15 cellular contexts compared by ENCODE assay signal in the genomic region with DNA sequence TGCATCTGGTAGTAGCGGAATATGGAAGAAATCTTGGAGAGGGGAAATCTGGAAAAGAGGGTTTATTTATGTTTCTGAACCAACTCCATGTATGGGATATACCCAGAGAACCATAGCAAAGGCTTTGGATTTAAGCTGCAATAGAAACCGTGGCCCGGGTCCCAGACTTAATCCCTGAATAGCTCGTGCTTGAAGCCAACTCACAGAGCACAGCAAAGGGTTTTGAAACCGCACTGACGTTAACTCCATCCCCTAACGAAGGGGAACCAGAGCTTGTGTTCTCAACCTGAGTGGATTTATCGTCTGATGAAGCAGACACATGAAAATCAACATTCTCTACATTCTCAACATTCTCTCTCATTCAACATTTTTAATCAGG.
DNase-seq lines count a peak whose midpoint lies in the region; ATAC-seq and TF ChIP-seq lines count a peak whose summit lies in the region.
"Had no signal": no experiment of that assay in that cellular context is flagged by ENCODE, and none has a peak within 500 bp of the region (broad histone marks: within the 10 kb centered on the region; RNA-seq: fewer than 3 reads in every experiment).

No MANE protein-coding gene starts in this region.

- H3K9me3 ChIP-seq in fibroblast of lung (ENCODE audit: control insufficient read depth, insufficient read depth, low read depth, low read length): no peaks in the 10 kb centered on the region
- H3K9me3 ChIP-seq: mucosa of descending colon, psoas muscle had no signal

- DNase-seq in G401 (ENCODE audit: low spot score) (peak; percentile 77), fibroblast of lung (ENCODE audit: low read depth in 2 of 2) (peak; percentile 68 to 91), non-pigmented ciliary epithelial cell (ENCODE audit: low read depth) (peak; percentile 83), ecto neural progenitor cell (ENCODE audit: low spot score) (no peak), RKO (ENCODE audit: low spot score) (no peak), COLO668 (lab: John Stamatoyannopoulos, UW; ENCODE audit: unreplicated experiment) (no peak)
- no peak for DNase-seq in activated naive CD8-positive, alpha-beta T cell treated with anti-CD3 and anti-CD28 coated beads for 36 hours
- DNase-seq: activated CD4-positive, alpha-beta T cell treated with anti-CD3 and anti-CD28 coated beads, Interleukin-2, amount 50 U/mL, for 1 hour; cortex of kidney; NCI-H1930; psoas muscle; stimulated activated CD4-positive, alpha-beta T cell treated with anti-CD3 and anti-CD28 coated beads, Interleukin-2, amount 100 ng/mL, for 48 hours had no signal

- H3K4me3 Mint-ChIP-seq in activated naive CD8-positive, alpha-beta T cell treated with anti-CD3 and anti-CD28 coated beads for 36 hours: no peak overlapping the region

- in situ Hi-C loops in G401 (cut with HindIII; ENCODE audit: low sequenced_read_pairs): no loop called here

- no peaks in the 10 kb centered on the region for H3K27me3 Mint-ChIP-seq in activated naive CD8-positive, alpha-beta T cell treated with anti-CD3 and anti-CD28 coated beads for 36 hours

- no peaks in the 10 kb centered on the region for H3K4me1 ChIP-seq in fibroblast of lung (ENCODE audit: control insufficient read depth, extremely low read depth, insufficient read depth, low read length)
- H3K4me1 ChIP-seq: psoas muscle had no signal

- no peak overlapping the region for H2AFZ ChIP-seq in fibroblast of lung (ENCODE audit: low read length)

- H3K27me3 ChIP-seq in fibroblast of lung (ENCODE audit: control insufficient read depth, insufficient read depth, low read length): no peaks in the 10 kb centered on the region

- peaks cover 78% of the 10 kb centered on the region for H3K4me1 Mint-ChIP-seq in activated naive CD8-positive, alpha-beta T cell treated with anti-CD3 and anti-CD28 coated beads for 36 hours

- H3K79me2 ChIP-seq in fibroblast of lung (ENCODE audit: control insufficient read depth, insufficient read depth, low read length): no peaks in the 10 kb centered on the region

- no peak overlapping the region for H3K4me3 ChIP-seq in fibroblast of lung (replicated peaks in 1 of 4; ENCODE audit: control extremely low read depth in 1 of 4, insufficient read depth in 1 of 4, low read depth in 3 of 4, low read length in 4 of 4)
- H3K4me3 ChIP-seq: mucosa of descending colon, psoas muscle had no signal

- H3K9me3 Mint-ChIP-seq in activated naive CD8-positive, alpha-beta T cell treated with anti-CD3 and anti-CD28 coated beads for 36 hours: no peaks in the 10 kb centered on the region
- H3K9me3 Mint-ChIP-seq: CD4-positive, CD25-positive, alpha-beta regulatory T cell had no signal

- H3K36me3 ChIP-seq in fibroblast of lung (ENCODE audit: control insufficient read depth, insufficient read depth, low read length): no peaks in the 10 kb centered on the region

- peak overlapping the region; percentile 54 for H3K27ac Mint-ChIP-seq in activated naive CD8-positive, alpha-beta T cell treated with anti-CD3 and anti-CD28 coated beads for 36 hours

- H3K36me3 Mint-ChIP-seq in activated naive CD8-positive, alpha-beta T cell treated with anti-CD3 and anti-CD28 coated beads for 36 hours: peaks cover 3% of the 10 kb centered on the region
- H3K36me3 Mint-ChIP-seq: CD4-positive, CD25-positive, alpha-beta regulatory T cell had no signal

- no peak overlapping the region for H3K27ac ChIP-seq in fibroblast of lung (ENCODE audit: insufficient read depth, low read length)
- H3K27ac ChIP-seq: psoas muscle had no signal

- no peak overlapping the region for H3K9ac ChIP-seq in fibroblast of lung (ENCODE audit: insufficient read depth, low read length)

- no peak overlapping the region for H3K4me2 ChIP-seq in fibroblast of lung (ENCODE audit: extremely low read depth, insufficient read depth, low read length)

- ATAC-seq in GM21381 (IDR thresholded peaks at IDR 0.05; ENCODE audit: unreplicated experiment): no peak
- ATAC-seq: mucosa of descending colon, psoas muscle had no signal

- TF ChIP-seq CTCF in fibroblast of lung (conservative IDR thresholded peaks at IDR 0.05 in 1 of 2, IDR thresholded peaks at IDR 0.05 in 1 of 2; ENCODE audit: low read depth in 1 of 2, low read length in 2 of 2): no peak

- H4K20me1 ChIP-seq in fibroblast of lung (ENCODE audit: control insufficient read depth, extremely low read depth, insufficient read depth, low read length): no peaks in the 10 kb centered on the region

Comparison
In these comparisons a context has a peak if more than half of its experiments do, and no peak if none do; other contexts are left out.
1. DNase-seq: peak in G401 (single experiment), fibroblast of lung (2 of 2) and non-pigmented ciliary epithelial cell (single experiment); none in activated naive CD8-positive, alpha-beta T cell treated with anti-CD3 and anti-CD28 coated beads for 36 hours (single experiment), ecto neural progenitor cell (single experiment), RKO (single experiment) and COLO668 (single experiment).